Comparison of ENCODE assay signal across 26 cellular contexts in the genomic region with DNA sequence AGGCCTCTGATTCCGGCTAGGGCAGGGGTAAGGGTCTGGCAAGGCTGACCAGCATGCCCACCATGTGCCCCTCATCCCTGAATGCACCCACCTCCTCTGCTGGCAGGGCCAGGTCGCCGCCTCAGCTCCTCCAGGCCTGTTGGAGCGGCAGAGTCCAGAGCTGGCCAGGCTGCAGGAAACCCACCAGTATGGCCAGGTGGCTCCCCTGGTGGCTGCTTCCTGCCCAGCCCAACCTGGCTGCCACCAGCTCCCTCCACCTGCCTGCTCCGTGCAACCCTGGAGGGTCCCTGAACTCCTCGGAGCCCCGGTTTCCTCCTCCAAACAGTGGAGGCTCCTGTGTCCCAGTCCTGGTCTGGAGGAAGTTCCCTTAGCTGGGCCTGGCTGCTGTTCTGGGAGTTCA. TPM values are rescaled to one million over a fixed set of nuclear protein-coding genes. Genes with fewer than 3 reads are reported as not detected.
A peak's percentile ranks its signal among the peaks of the same experiment; 100 is the strongest.
DNase-seq lines count a peak whose midpoint lies in the region; ATAC-seq, FAIRE-seq and TF ChIP-seq lines count a peak whose summit lies in the region.
"Had no signal": no experiment of that assay in that cellular context is flagged by ENCODE, and none has a peak within 500 bp of the region (broad histone marks: within the 10 kb centered on the region; RNA-seq: fewer than 3 reads in every experiment).

No MANE protein-coding gene starts in this region.

- TF ChIP-seq CTCF in HepG2 (CRISPR knock-in tag; IDR thresholded peaks at IDR 0.05) (peak; percentile 19; the same call in 1 of the 2 replicates), right lobe of liver (IDR thresholded peaks at IDR 0.05) (no peak), WERI-Rb-1 (IDR thresholded peaks at IDR 0.05; ENCODE audit: low read depth, low read length) (peak; percentile 59), endodermal cell (conservative IDR thresholded peaks at IDR 0.05) (peak; percentile 64), spleen (IDR thresholded peaks at IDR 0.05 in 8 of 11, conservative IDR thresholded peaks at IDR 0.05 in 3 of 11) (no peak), GM13977 (IDR thresholded peaks at IDR 0.05; ENCODE audit: extremely low read depth, insufficient read depth, missing control alignments) (no peak)

- no peak overlapping the region for H3K27ac ChIP-seq in HepG2 (ENCODE audit: extremely low read length, insufficient read depth, low read length)
- H3K27ac ChIP-seq in right lobe of liver: no peak overlapping the region
- no peak overlapping the region for H3K27ac ChIP-seq in WERI-Rb-1
- no peak overlapping the region for H3K27ac ChIP-seq in endodermal cell (ENCODE audit: low read depth, low read length)
- H3K27ac ChIP-seq in spleen: no peak overlapping the region
- H3K27ac ChIP-seq: C4-2B, PC-9, RWPE1 had no signal

- 8% methylated on average over 2 of the region's 7 CpGs for WGBS in HepG2 (ENCODE audit: low lambda C conversion rate)
- WGBS in right lobe of liver (ENCODE audit: insufficient coverage, low coverage, low lambda C conversion rate, missing lambda C conversion rate): 64% methylated on average over 3 of the region's 7 CpGs
- WGBS in endodermal cell (ENCODE audit: insufficient coverage in 1 of 2, insufficient read length in 1 of 2), 2 experiments: 82% methylated on average over 7 of the region's 7 CpGs; no CpG with 5 or more reads in 1 of the 2 experiments
- WGBS in spleen, 5 donors: 73 to 93% (median 78%) methylated on average over 4 to 7 of the region's 7 CpGs

- H2AFZ ChIP-seq in HepG2 (ENCODE audit: low read length): no peak overlapping the region
- H2AFZ ChIP-seq: PC-9 had no signal

- no TSS peak for BruUV-seq in HepG2 (replicated peaks; lab: Mats Ljungman, UMichigan)

- H3K27me3 ChIP-seq in HepG2 (ENCODE audit: control insufficient read depth in 1 of 2, insufficient read depth in 2 of 2, low read length in 2 of 2) (peaks cover 11 to 43% of the 10 kb centered on the region in 2 experiments; a peak in 4 of 5 replicates), right lobe of liver (no peaks in the 10 kb centered on the region), WERI-Rb-1 (ENCODE audit: insufficient read depth, low read depth, severe bottlenecking) (no peaks in the 10 kb centered on the region), endodermal cell (ENCODE audit: control insufficient read depth, insufficient read depth, low read length, poor library complexity, severe bottlenecking) (peaks cover 6% of the 10 kb centered on the region), spleen (replicated peaks in 1 of 7) (peaks cover 0 to 55% (median 4%) of the 10 kb centered on the region in 7 donors)

- no peaks in the 10 kb centered on the region for H3K4me1 ChIP-seq in HepG2 (ENCODE audit: insufficient read depth, low read length)
- H3K4me1 ChIP-seq in right lobe of liver: no peaks in the 10 kb centered on the region
- no peaks in the 10 kb centered on the region for H3K4me1 ChIP-seq in endodermal cell (ENCODE audit: control insufficient read depth, insufficient read depth, low read length)
- peaks cover 0 to 15% (median 0%) of the 10 kb centered on the region in 6 donors for H3K4me1 ChIP-seq in spleen

- H3K4me1 Mint-ChIP-seq in endodermal cell: no peaks in the 10 kb centered on the region

- H3K9ac ChIP-seq in HepG2 (ENCODE audit: insufficient read depth, low read depth, low read length) (no peak overlapping the region), endodermal cell (ENCODE audit: extremely low read depth, low read length, poor library complexity, severe bottlenecking) (no peak overlapping the region)
- H3K9ac ChIP-seq: SK-N-SH had no signal

- intact Hi-C loops in HepG2 (cut with micrococcal nuclease; ENCODE audit: unreplicated experiment) (no loop called here), right lobe of liver (cut with DNase I) (loop anchor here in 1 of 2 donors (10.0 kb wide), 1 partner anchor 55 kb away; no protein-coding TSS in a partner anchor), spleen (cut with DNase I; ENCODE audit: low total_unique reads) (no loop called here)

- H3K4me3 ChIP-seq in HepG2 (replicated peaks in 1 of 3; ENCODE audit: insufficient read depth in 1 of 3, low read depth in 2 of 3, low read length in 3 of 3): no peak overlapping the region
- H3K4me3 ChIP-seq in right lobe of liver: no peak overlapping the region
- H3K4me3 ChIP-seq in WERI-Rb-1 (ENCODE audit: low read depth, low read length): no peak overlapping the region
- no peak overlapping the region for H3K4me3 ChIP-seq in endodermal cell (ENCODE audit: low read length)
- no peak overlapping the region for H3K4me3 ChIP-seq in spleen
- H3K4me3 ChIP-seq: MG63, PC-9 had no signal

- no peak overlapping the region for H3K27ac Mint-ChIP-seq in endodermal cell

- no peaks in the 10 kb centered on the region for H3K79me2 ChIP-seq in HepG2 (ENCODE audit: insufficient read depth, low read length)

- ATAC-seq in HepG2 (peak; percentile 82), right lobe of liver (no peak), HG03378 (IDR thresholded peaks at IDR 0.05; ENCODE audit: unreplicated experiment) (no peak)

- H3K4me2 ChIP-seq in HepG2 (ENCODE audit: low read depth, low read length): no peak overlapping the region
- H3K4me2 ChIP-seq: PC-9, SK-N-SH had no signal

- H3K36me3 ChIP-seq in HepG2 (replicated peaks in 1 of 2; ENCODE audit: control insufficient read depth in 1 of 2, insufficient read depth in 2 of 2, low read length in 2 of 2) (no peaks in the 10 kb centered on the region), right lobe of liver (no peaks in the 10 kb centered on the region), WERI-Rb-1 (no peaks in the 10 kb centered on the region), endodermal cell (ENCODE audit: control insufficient read depth, insufficient read depth, low read length) (no peaks in the 10 kb centered on the region), spleen (no peaks in the 10 kb centered on the region)
- H3K36me3 ChIP-seq: MG63 had no signal

- H3K9me3 ChIP-seq in HepG2 (ENCODE audit: low read length) (no peaks in the 10 kb centered on the region), right lobe of liver (no peaks in the 10 kb centered on the region), WERI-Rb-1 (ENCODE audit: severe bottlenecking) (no peaks in the 10 kb centered on the region), endodermal cell (ENCODE audit: control insufficient read depth, low read length) (no peaks in the 10 kb centered on the region), spleen (no peaks in the 10 kb centered on the region)
- H3K9me3 ChIP-seq: MG63, SK-N-SH had no signal

- TF ChIP-seq POLR2A in HepG2 (IDR thresholded peaks at IDR 0.05; ENCODE audit: insufficient read depth in 1 of 2, low read depth in 2 of 2, low read length in 2 of 2) (no peak), right lobe of liver (IDR thresholded peaks at IDR 0.05) (no peak), spleen (IDR thresholded peaks at IDR 0.05) (no peak)

- CTCF ChIA-PET in HepG2 (lab: Yijun Ruan, JAX; ENCODE audit: low intra/inter-chr PET ratio, low total read pairs): no interaction called here

- no peaks in the 10 kb centered on the region for H4K20me1 ChIP-seq in HepG2 (ENCODE audit: insufficient read depth, low read length)

- TF ChIP-seq RAD21 in HepG2 (CRISPR knock-in tag; IDR thresholded peaks at IDR 0.05): no peak

- no peak for FAIRE-seq in HepG2 (lab: Jason Lieb, UNC)
- FAIRE-seq: GM19239, H54 had no signal

- TF ChIP-seq EP300 in HepG2 (IDR thresholded peaks at IDR 0.05; ENCODE audit: low read depth in 2 of 2, low read length in 2 of 2) (no peak), HepG2 (CRISPR knock-in tag; IDR thresholded peaks at IDR 0.05; ENCODE audit: borderline replicate concordance) (no peak)

- H3K4me3 Mint-ChIP-seq in endodermal cell: no peak overlapping the region

- H3K9me3 Mint-ChIP-seq in endodermal cell: no peaks in the 10 kb centered on the region
- H3K9me3 Mint-ChIP-seq: CD8-positive, alpha-beta memory T cell had no signal

- DNase-seq in HepG2 (ENCODE audit: low spot score): no peak
- no peak for DNase-seq in right lobe of liver
- DNase-seq in WERI-Rb-1: no peak
- DNase-seq in endodermal cell: peak; percentile 76
- peak; percentile 58 for DNase-seq in spleen
- DNase-seq in GM13977 (ENCODE audit: low spot score): no peak
- no peak for DNase-seq in activated naive CD4-positive, alpha-beta T cell (lab: John Stamatoyannopoulos, UW)
- DNase-seq: 8988T; AML-193; CD8-positive, alpha-beta memory T cell; GF-D8; MG63; NCI-H1048; NCI-H1417 treated with DMSO at 0.1 percent for 48 hours; NCI-H187; NCI-H226; NCI-H510A treated with DMSO at 0.1 percent for 48 hours; NCI-H82; PC-9; SIG-M5; SK-N-SH had no signal

- POLR2A ChIA-PET in HepG2 (lab: Yijun Ruan, JAX): no interaction called here

- peaks cover 15% of the 10 kb centered on the region for H3K27me3 Mint-ChIP-seq in endodermal cell (ENCODE audit: insufficient read depth)

- in situ Hi-C loops in HepG2 (cut with HindIII; ENCODE audit: extremely low pct_ligation_motif_present, low pct_unique_long_range_greater_than_20kb): no loop called here
- in situ Hi-C loops in GM13977 (cut with MboI; ENCODE audit: low pct_unique_long_range_greater_than_20kb, low sequenced_read_pairs, unreplicated experiment): loop anchor here (25.0 kb wide), 1 partner anchor 182 kb away; the partner anchor contains the start of gene UNCX

- no peaks in the 10 kb centered on the region for H3K36me3 Mint-ChIP-seq in endodermal cell (ENCODE audit: low read depth)
- H3K36me3 Mint-ChIP-seq: CD8-positive, alpha-beta memory T cell had no signal

RNA-seq across cellular contexts. Expression of gene MICALL2, which starts 39.6 kb away (rescaled TPM):
- total RNA-seq in HepG2 (2016; rRNA removed; fragmentation: Illumina TruSeq; extraction: Trizol): 1.8 and 5.8 TPM in 2 replicates
- total RNA-seq in HepG2 (2016; cell fraction: cytosol; rRNA removed; fragmentation: Illumina TruSeq; extraction: Trizol; ENCODE audit: low read depth): 5.5 and 6.3 TPM in 2 replicates
- total RNA-seq in HepG2 (2016; cell fraction: insoluble cytoplasmic fraction; rRNA removed; fragmentation: Illumina TruSeq; extraction: Trizol): 2.1 and 6.3 TPM in 2 replicates
- 2.9 and 3.0 TPM in 2 replicates for total RNA-seq in HepG2 (2016; cell fraction: membrane; rRNA removed; fragmentation: Illumina TruSeq; extraction: Trizol)
- total RNA-seq in HepG2 (2016; cell fraction: nucleus; rRNA removed; fragmentation: Illumina TruSeq; extraction: Trizol): 7.9 and 10.2 TPM in 2 replicates
- polyA plus RNA-seq in HepG2 (2011; rRNA removed): 12.4 and 15.0 TPM in 2 replicates
- 2.3 and 4.4 TPM in 2 replicates for polyA plus RNA-seq in HepG2 (2011; cell fraction: cytosol; rRNA removed)
- 231 and 294 TPM in 2 replicates for polyA plus RNA-seq in HepG2 (2011; cell fraction: nucleus; rRNA removed)
- polyA plus RNA-seq in HepG2 (2012): 5.9 and 10.1 TPM in 2 replicates
- 1.1 and 1.7 TPM in 2 replicates for polyA plus RNA-seq in HepG2 (2016; cell fraction: cytosol; fragmentation: Illumina TruSeq; extraction: Trizol; ENCODE audit: low read depth)
- 1.9 and 2.3 TPM in 2 replicates for polyA plus RNA-seq in HepG2 (2016; cell fraction: insoluble cytoplasmic fraction; fragmentation: Illumina TruSeq; extraction: Trizol; ENCODE audit: low read depth)
- 1.3 and 1.7 TPM in 2 replicates for polyA plus RNA-seq in HepG2 (2016; cell fraction: membrane; fragmentation: Illumina TruSeq; extraction: Trizol; ENCODE audit: low read depth)
- polyA plus RNA-seq in HepG2 (2016; cell fraction: nucleus; fragmentation: Illumina TruSeq; extraction: Trizol; ENCODE audit: insufficient read depth, low read depth): 32.1 and 32.9 TPM in 2 replicates
- 17.6 and 22.4 TPM in 2 replicates for polyA minus RNA-seq in HepG2 (2011; rRNA and poly(A)+ RNA removed; ENCODE audit: low replicate concordance)
- polyA minus RNA-seq in HepG2 (2011; cell fraction: cytosol; rRNA and poly(A)+ RNA removed): 2.2 and 2.5 TPM in 2 replicates
- polyA minus RNA-seq in HepG2 (2011; cell fraction: nucleus; rRNA and poly(A)+ RNA removed): 26.2 and 30.8 TPM in 2 replicates
- total RNA-seq in right lobe of liver: 10 to 100 TPM in 5 of 6 experiments, 1 to 10 TPM in 1; 8.2 to 23.8 (median 13.6) TPM
- 10 to 100 TPM; 19.4 to 24.8 TPM for total RNA-seq in endodermal cell
- 25.2 TPM for polyA plus RNA-seq in endodermal cell (2013, experiment 1 of 2)
- 26.2 TPM for polyA plus RNA-seq in endodermal cell (2013, experiment 2 of 2)
- total RNA-seq in spleen: 100 to 1,000 TPM in 3 of 7 donors, 10 to 100 TPM in 4; 36.3 to 182 (median 75.8) TPM
- polyA plus RNA-seq in spleen: 100 to 1,000 TPM in 2 of 3 donors, 10 to 100 TPM in 1; 74.1 to 361 (median 307) TPM

Comparison
In these comparisons a context has a peak if more than half of its experiments do, and no peak if none do; other contexts are left out.
1. CTCF ChIP-seq: peak in HepG2 (single experiment), WERI-Rb-1 (single experiment) and endodermal cell (single experiment); none in right lobe of liver (0 of 4), spleen (0 of 11) and GM13977 (single experiment).
2. DNase-seq: peak in endodermal cell (single experiment) and spleen (single experiment); none in HepG2 (single experiment), right lobe of liver (0 of 3), WERI-Rb-1 (single experiment), GM13977 (single experiment) and activated naive CD4-positive, alpha-beta T cell (0 of 4).